9 cellular contexts compared by ENCODE assay signal in genomic region chr12:105106621-105107020, GRCh38. TPM values are rescaled to one million over a fixed set of nuclear protein-coding genes. Genes with fewer than 3 reads are reported as not detected.
DNase-seq lines count a peak whose midpoint lies in the region; ATAC-seq, FAIRE-seq and TF ChIP-seq lines count a peak whose summit lies in the region.
"Had no signal": no experiment of that assay in that cellular context is flagged by ENCODE, and none has a peak within 500 bp of the region (broad histone marks: within the 10 kb centered on the region; RNA-seq: fewer than 3 reads in every experiment).

No MANE protein-coding gene starts in this region.

- H3K4me3 ChIP-seq in H1 (ENCODE audit: extremely low read depth in 1 of 4, insufficient read depth in 2 of 4, low read depth in 3 of 4, low read length in 4 of 4) (peak overlapping the region; percentile 73 to 96 (median 82); a peak in 5 of 8 replicates), ovary (peak overlapping the region; percentile 98)

- no peak overlapping the region for H2BK5ac ChIP-seq in H1 (ENCODE audit: low read depth, low read length)

- no peaks in the 10 kb centered on the region for H3K9me3 ChIP-seq in ES-I3 (ENCODE audit: control insufficient read depth, insufficient read depth, low read length)
- H3K9me3 ChIP-seq in H1 (ENCODE audit: insufficient read depth in 2 of 2, low read depth in 1 of 2, low read length in 1 of 2), result peaks cover 0 to 3% of the 10 kb centered on the region in 2 experiments; a peak in 1 of 4 replicates
- H3K9me3 ChIP-seq in ovary, result no peaks in the 10 kb centered on the region

- no peaks in the 10 kb centered on the region for H3K4me1 ChIP-seq in ES-I3 (ENCODE audit: insufficient read depth, low read length)
- H3K4me1 ChIP-seq in H1 (replicated peaks in 1 of 4; ENCODE audit: control insufficient read depth in 3 of 4, insufficient read depth in 4 of 4, low read length in 3 of 4), result peaks cover 0 to 4% (median 2%) of the 10 kb centered on the region in 4 experiments; a peak in 4 of 7 replicates
- H3K4me1 ChIP-seq in ovary (ENCODE audit: insufficient read depth), result no peaks in the 10 kb centered on the region

- no peak overlapping the region for H2BK20ac ChIP-seq in H1 (ENCODE audit: low read length)

- no peak overlapping the region for H3K23ac ChIP-seq in H1 (ENCODE audit: insufficient read length)

- intact Hi-C loops in ovary (cut with DNase I), result no loop called here

- 65% methylated on average over 7 of the region's 7 CpGs; no CpG with 5 or more reads in 1 of the 2 experiments for WGBS in H1 (ENCODE audit: extremely low coverage in 1 of 2, insufficient coverage in 1 of 2, insufficient read length in 1 of 2, insufficient replicate concordance in 2 of 2, low coverage in 1 of 2, low lambda C conversion rate in 2 of 2, missing lambda C conversion rate in 1 of 2), 2 experiments
- WGBS in ovary, 3 donors, result 47 to 52% (median 48%) methylated on average over 7 of the region's 7 CpGs

- H3K9ac ChIP-seq in ES-I3 (ENCODE audit: low read depth, low read length) (peak overlapping the region; percentile 65; the same call in 1 of the 2 replicates), H1 (replicated peaks in 1 of 4; ENCODE audit: extremely low read depth in 1 of 4, low read depth in 3 of 4, low read length in 3 of 4) (no peak overlapping the region)

- no peak for FAIRE-seq in H1 (lab: Jason Lieb, UNC)

- TF ChIP-seq RAD21 in H1 (IDR thresholded peaks at IDR 0.05 in 1 of 2, conservative IDR thresholded peaks at IDR 0.05 in 1 of 2; ENCODE audit: low read depth in 2 of 2, low read length in 2 of 2), result no peak

- peak; percentile 6 for DNase-seq in NCI-H2227 (lab: John Stamatoyannopoulos, UW; ENCODE audit: unreplicated experiment)
- no peak for DNase-seq in H1 (ENCODE audit: low read depth in 1 of 2, low spot score in 2 of 2)
- no peak for DNase-seq in ovary
- no peak for DNase-seq in NCI-H2029 treated with DMSO at 0.1 percent for 48 hours (lab: John Stamatoyannopoulos, UW)
- no peak for DNase-seq in SIG-M5 (lab: John Stamatoyannopoulos, UW)
- DNase-seq: stimulated activated CD4-positive, alpha-beta T cell treated with anti-CD3 and anti-CD28 coated beads, Interleukin-2, amount 100 ng/mL, for 48 hours had no signal

- peak overlapping the region; percentile 82 to 99 for H3K4me2 ChIP-seq in H1 (ENCODE audit: insufficient read depth in 1 of 2, low read depth in 2 of 2, low read length in 2 of 2)

- H3K14ac ChIP-seq in H1 (ENCODE audit: insufficient read length), result no peak overlapping the region

- TF ChIP-seq POLR2A in H1 (IDR thresholded peaks at IDR 0.05; ENCODE audit: control extremely low read depth in 1 of 2, low read depth in 2 of 2, low read length in 2 of 2), result no peak
- no peak for TF ChIP-seq POLR2A in ovary (IDR thresholded peaks at IDR 0.05)

- no peak for TF ChIP-seq CTCF in H1 (IDR thresholded peaks at IDR 0.05; ENCODE audit: control extremely low read depth in 1 of 3, insufficient read depth in 1 of 3, low read depth in 1 of 3, low read length in 3 of 3)
- TF ChIP-seq CTCF in ovary (IDR thresholded peaks at IDR 0.05), result no peak

- H3K27ac ChIP-seq in H1 (ENCODE audit: low read depth, low read length) (no peak overlapping the region), ovary (no peak overlapping the region)

- H4K20me1 ChIP-seq in H1 (replicated peaks in 1 of 2; ENCODE audit: control insufficient read depth in 1 of 2, insufficient read depth in 2 of 2, low read length in 2 of 2), result no peaks in the 10 kb centered on the region

- H3K56ac ChIP-seq in H1 (replicated peaks; ENCODE audit: insufficient read length, low read depth, low read length), result no peak overlapping the region

- no peak overlapping the region for H3K4ac ChIP-seq in H1 (replicated peaks; ENCODE audit: insufficient read length, low read depth, low read length)

- H3K18ac ChIP-seq in H1 (ENCODE audit: extremely low read depth, low read length), result no peak overlapping the region

- POLR2A ChIA-PET in H1 (lab: Charles Lee; ENCODE audit: partially characterized antibody), result interaction anchor here (1.0 to 3.0 kb wide), 7 partner anchors 14 to 725 kb away, joined by 3 to 31 read pairs (median 3); no protein-coding TSS in a partner anchor

- TF ChIP-seq EP300 in H1 (IDR thresholded peaks at IDR 0.05; ENCODE audit: borderline replicate concordance in 1 of 2, low read depth in 2 of 2, low read length in 2 of 2) (no peak), ovary (IDR thresholded peaks at IDR 0.05) (no peak)

- H2BK15ac ChIP-seq in H1 (ENCODE audit: low read length), result no peak overlapping the region

- H3K36me3 ChIP-seq in ES-I3 (ENCODE audit: insufficient read depth, low read length), result no peaks in the 10 kb centered on the region
- H3K36me3 ChIP-seq in H1 (ENCODE audit: control insufficient read depth in 2 of 4, insufficient read depth in 4 of 4, low read length in 3 of 4), result no peaks in the 10 kb centered on the region; a peak in 1 of 8 replicates
- no peaks in the 10 kb centered on the region for H3K36me3 ChIP-seq in ovary

- H2BK120ac ChIP-seq in H1 (replicated peaks; ENCODE audit: low read depth, low read length), result no peak overlapping the region

- 0 out of 2 replicates have a peak overlapping the region, but pooled peaks have one; percentile 0 for H2AFZ ChIP-seq in H1 (ENCODE audit: low read length)

- H3K79me1 ChIP-seq in H1 (ENCODE audit: low read depth, low read length), result no peaks in the 10 kb centered on the region

- H2AK5ac ChIP-seq in H1 (ENCODE audit: low read depth, low read length), result no peak overlapping the region

- H3K27me3 ChIP-seq in H1 (replicated peaks in 1 of 4; ENCODE audit: control insufficient read depth in 3 of 4, extremely low read depth in 1 of 4, insufficient read depth in 3 of 4, low read length in 3 of 4) (no peaks in the 10 kb centered on the region), ovary (no peaks in the 10 kb centered on the region)

- peaks cover 3% of the 10 kb centered on the region for H3K23me2 ChIP-seq in H1 (ENCODE audit: low read depth, low read length)

- ATAC-seq in GM19467 (IDR thresholded peaks at IDR 0.05; ENCODE audit: unreplicated experiment) (no peak), HG02870 (IDR thresholded peaks at IDR 0.05; ENCODE audit: unreplicated experiment) (no peak)

- H3K79me2 ChIP-seq in H1 (ENCODE audit: control insufficient read depth in 1 of 2, insufficient read depth in 2 of 2, low read length in 2 of 2), result peaks cover 8 to 37% of the 10 kb centered on the region in 2 experiments; a peak in 3 of 4 replicates

- no peak overlapping the region for H4K91ac ChIP-seq in H1 (replicated peaks; ENCODE audit: insufficient read length, low read length)

- H4K5ac ChIP-seq in H1 (ENCODE audit: insufficient read length, low read depth, low read length), result no peak overlapping the region

- H4K8ac ChIP-seq in H1 (ENCODE audit: extremely low read depth, insufficient read depth, low read length), result no peak overlapping the region

- H2BK12ac ChIP-seq in H1 (ENCODE audit: low read depth, low read length), result no peak overlapping the region

- CTCF ChIA-PET in H1 (lab: Charles Lee; ENCODE audit: partially characterized antibody), result no interaction called here

TF ChIP-seq in H1, 55 proteins besides CTCF, POLR2A, EP300 and RAD21 (continues in another document):
- TF ChIP-seq CHD2 (IDR thresholded peaks at IDR 0.05; ENCODE audit: low read length) (no peak), BRCA1 (IDR thresholded peaks at IDR 0.05; ENCODE audit: low read depth, low read length) (no peak), PHF8 (conservative IDR thresholded peaks at IDR 0.05; ENCODE audit: low read depth, low read length) (no peak), TEAD4 (IDR thresholded peaks at IDR 0.05; ENCODE audit: low read depth, low read length) (no peak), NRF1 (IDR thresholded peaks at IDR 0.05; ENCODE audit: low read depth, low read length) (no peak), ATF2 (IDR thresholded peaks at IDR 0.05; ENCODE audit: low read length) (no peak), SP2 (IDR thresholded peaks at IDR 0.05; ENCODE audit: low read length) (no peak), TAF7 (optimal IDR thresholded peaks at IDR 0.05; ENCODE audit: borderline replicate concordance, low read depth, low read length) (no peak), SP1 (IDR thresholded peaks at IDR 0.05; ENCODE audit: low read depth, low read length) (no peak), POLR2AphosphoS5 (IDR thresholded peaks at IDR 0.05; ENCODE audit: low read depth, low read length) (no peak)

RNA-seq across cellular contexts. Expression of gene WASHC4, which starts 0.9 kb away (rescaled TPM):
- 38.5 and 40.2 TPM in 2 replicates for total RNA-seq in H1 (2021; fragmentation: NEBNext Ultra II Directional; extraction: Animal tissue kit (Norgen Biotek cat#: 25700))
- 6.8 and 13.0 TPM in 2 replicates for polyA plus RNA-seq in H1 (2011; rRNA removed)
- 18.3 TPM for polyA plus RNA-seq in H1 (2011; cell fraction: cytosol; rRNA removed)
- 8.5 TPM for polyA plus RNA-seq in H1 (2011; cell fraction: nucleus; rRNA removed)
- polyA plus RNA-seq in H1 (2012, experiment 1 of 2), result 11.6 to 29.8 TPM (median 16.3 TPM) in 4 replicates
- 1.2 TPM for polyA plus RNA-seq in H1 (2012, experiment 2 of 2)
- polyA plus RNA-seq in H1 (2013, experiment 1 of 2), result 46.6 TPM
- 46.6 TPM for polyA plus RNA-seq in H1 (2013, experiment 2 of 2)
- 31.9 and 49.9 TPM in 2 replicates for polyA minus RNA-seq in H1 (2011; rRNA and poly(A)+ RNA removed)
- polyA minus RNA-seq in H1 (2011; cell fraction: cytosol; rRNA and poly(A)+ RNA removed), result 39.6 TPM
- polyA minus RNA-seq in H1 (2011; cell fraction: nucleus; rRNA and poly(A)+ RNA removed), result 92.1 TPM
- 10 to 100 TPM; 32.1 to 55.8 (median 46.5) TPM for total RNA-seq in ovary
- 10 to 100 TPM; 16.0 to 23.0 TPM for polyA plus RNA-seq in ovary

RNA-seq across cellular contexts. Expression of gene ALDH1L2, which starts 22.4 kb away (rescaled TPM):
- total RNA-seq in H1 (2021; fragmentation: NEBNext Ultra II Directional; extraction: Animal tissue kit (Norgen Biotek cat#: 25700)), result 4.4 and 7.2 TPM in 2 replicates
- polyA plus RNA-seq in H1 (2011; rRNA removed) (3.7 and 3.9 TPM in 2 replicates), ovary (1 to 10 TPM in 1 of 2 donors, under 1 TPM in 1; 0.38 to 3.7 TPM)
- 5.1 TPM for polyA plus RNA-seq in H1 (2011; cell fraction: cytosol; rRNA removed)
- 7.1 TPM for polyA plus RNA-seq in H1 (2011; cell fraction: nucleus; rRNA removed)
- polyA plus RNA-seq in H1 (2012, experiment 1 of 2), result 2.4 to 4.7 TPM (median 3.1 TPM) in 4 replicates
- polyA plus RNA-seq in H1 (2012, experiment 2 of 2), result 0.18 TPM
- 2.2 TPM for polyA plus RNA-seq in H1 (2013, experiment 1 of 2)
- 1.8 TPM for polyA plus RNA-seq in H1 (2013, experiment 2 of 2)
- 8.5 and 12.5 TPM in 2 replicates for polyA minus RNA-seq in H1 (2011; rRNA and poly(A)+ RNA removed)
- 3.9 TPM for polyA minus RNA-seq in H1 (2011; cell fraction: cytosol; rRNA and poly(A)+ RNA removed)
- polyA minus RNA-seq in H1 (2011; cell fraction: nucleus; rRNA and poly(A)+ RNA removed), result 12.9 TPM
- total RNA-seq in ovary, result 10 to 100 TPM in 1 of 7 donors, 1 to 10 TPM in 3, under 1 TPM in 3; 0.72 to 36.4 (median 1.3) TPM
